Comparison of ENCODE assay signal across 8 cellular contexts in the genomic region with DNA sequence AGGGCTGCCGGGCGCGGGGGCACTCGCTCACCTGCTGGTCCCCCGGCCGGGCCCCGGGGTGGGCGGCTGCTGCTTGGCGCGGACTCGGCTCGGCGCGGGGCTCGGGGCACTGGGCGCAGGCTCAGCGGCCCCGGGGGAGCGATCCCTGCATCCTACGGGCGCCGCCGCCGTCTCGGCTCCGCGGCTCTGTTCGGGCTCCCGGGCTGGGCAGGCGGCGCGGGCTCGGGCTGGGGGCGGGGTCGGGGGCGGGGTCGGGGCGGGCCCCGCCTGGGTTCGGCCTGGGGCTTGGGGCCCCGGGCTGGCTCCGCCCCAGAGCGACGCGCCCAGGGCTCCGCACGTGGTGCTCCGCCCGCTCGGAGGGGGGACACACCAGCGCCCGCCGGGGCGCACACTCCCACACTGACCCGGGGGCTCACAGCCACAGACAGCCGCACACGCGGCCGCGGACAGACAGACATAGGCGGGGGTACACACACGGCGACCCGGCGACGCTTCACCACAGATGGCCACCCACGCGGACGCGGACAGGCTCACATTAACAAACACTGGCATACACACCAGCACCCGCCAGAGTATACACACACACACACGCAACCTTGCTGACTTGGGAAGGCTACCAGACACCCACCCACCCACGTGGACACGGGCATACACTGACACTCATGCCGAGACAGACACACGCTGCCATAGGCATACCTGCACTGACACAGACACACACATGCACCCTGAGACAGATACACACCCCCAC. TPM values are rescaled to one million over a fixed set of nuclear protein-coding genes. Genes with fewer than 3 reads are reported as not detected.
DNase-seq lines count a peak whose midpoint lies in the region; ATAC-seq and TF ChIP-seq lines count a peak whose summit lies in the region.

SCN5A (minus strand) TSS at position 188 of the 748 bp plus-strand sequence. CDS start 16,380 bp downstream, outside the sequence.

- peak; percentile 83 to 94 for TF ChIP-seq POLR2A in heart left ventricle (IDR thresholded peaks at IDR 0.05)

- no peaks in the 10 kb centered on the region for H3K36me3 Mint-ChIP-seq in GM23338 (ENCODE audit: low read depth)

- peaks cover 11% of the 10 kb centered on the region; the same call in 1 of the 2 replicates for H3K4me1 ChIP-seq in GM23338 (ENCODE audit: insufficient read depth)
- no peaks in the 10 kb centered on the region for H3K4me1 ChIP-seq in OCI-LY7 (ENCODE audit: insufficient read depth, low read length, poor library complexity, severe bottlenecking)
- peaks cover 0 to 52% (median 11%) of the 10 kb centered on the region in 12 donors for H3K4me1 ChIP-seq in heart left ventricle
- peaks cover 7% of the 10 kb centered on the region for H3K4me1 ChIP-seq in psoas muscle

- no peaks in the 10 kb centered on the region for H3F3A ChIP-seq in GM23338 (replicated peaks; ENCODE audit: low read depth)

- H3K4me3 Mint-ChIP-seq in GM23338: peak within 1 kb of the TSS; percentile 81

- no peaks in the 10 kb centered on the region for H3K9me3 Mint-ChIP-seq in GM23338

- ATAC-seq in GM23338 (peak; percentile 73), heart left ventricle (peak; percentile 43 to 73 (median 72)), psoas muscle (peak; percentile 72 to 85 (median 81))

- no TSS peak for BruUV-seq in OCI-LY7 (replicated peaks; lab: Mats Ljungman, UMichigan)

- intact Hi-C loops in OCI-LY7 (cut with micrococcal nuclease; ENCODE audit: unreplicated experiment): no loop called here
- intact Hi-C loops in heart left ventricle (cut with DNase I): loop anchor here in 9 of 10 donors (2.0 to 10.0 kb wide), 9 partner anchors 35 to 195 kb away; partner anchors contain the start of gene EXOG (in 5 of the 9)
- intact Hi-C loops in psoas muscle (cut with DNase I): loop anchor here in 1 of 2 donors (2.0 kb wide), 1 partner anchor 129 kb away; no protein-coding TSS in a partner anchor

- no peak within 1 kb of the TSS for H3K27ac Mint-ChIP-seq in GM23338

- H3K4me2 ChIP-seq in GM23338 (peak within 1 kb of the TSS; percentile 95), OCI-LY7 (ENCODE audit: low read length) (peak within 1 kb of the TSS; percentile 16; the same call in 1 of the 2 replicates)

- peaks cover 7% of the 10 kb centered on the region for H3K27me3 Mint-ChIP-seq in GM23338 (ENCODE audit: insufficient read depth, low read depth, poor library complexity)

- POLR2A ChIA-PET in OCI-LY7 (lab: Charles Lee): no interaction called here

- TF ChIP-seq CTCF in GM23338 (conservative IDR thresholded peaks at IDR 0.05; ENCODE audit: low read depth in 2 of 2) (no peak), OCI-LY7 (conservative IDR thresholded peaks at IDR 0.05; ENCODE audit: low read length) (no peak), heart left ventricle (IDR thresholded peaks at IDR 0.05) (no peak), psoas muscle (IDR thresholded peaks at IDR 0.05) (no peak)

- H3K9me3 ChIP-seq in OCI-LY7 (ENCODE audit: low read length) (no peaks in the 10 kb centered on the region), heart left ventricle (no peaks in the 10 kb centered on the region), psoas muscle (no peaks in the 10 kb centered on the region)

- H4K20me1 ChIP-seq in GM23338 (replicated peaks; ENCODE audit: insufficient read depth) (peaks cover 8% of the 10 kb centered on the region), OCI-LY7 (ENCODE audit: insufficient read depth, low read length) (no peaks in the 10 kb centered on the region)

- H3K4me1 Mint-ChIP-seq in GM23338: peaks cover 4% of the 10 kb centered on the region

- H3K9me2 ChIP-seq in GM23338 (ENCODE audit: insufficient read depth): no peaks in the 10 kb centered on the region
- H3K9me2 ChIP-seq in OCI-LY7 (ENCODE audit: insufficient read depth, low read length): no peaks in the 10 kb centered on the region

- peaks cover 5% of the 10 kb centered on the region; the same call in 1 of the 2 replicates for H3K79me2 ChIP-seq in GM23338 (replicated peaks; ENCODE audit: insufficient read depth)
- no peaks in the 10 kb centered on the region for H3K79me2 ChIP-seq in OCI-LY7 (ENCODE audit: insufficient read depth, low read depth, low read length)

- no peak within 1 kb of the TSS for H3K27ac ChIP-seq in GM23338 (ENCODE audit: low read depth)
- no peak within 1 kb of the TSS for H3K27ac ChIP-seq in OCI-LY7 (ENCODE audit: low read depth, low read length, poor library complexity, severe bottlenecking)
- H3K27ac ChIP-seq in heart left ventricle: peak within 1 kb of the TSS; percentile 71 to 98 (median 93)
- H3K27ac ChIP-seq in psoas muscle: no peak within 1 kb of the TSS

- H3K36me3 ChIP-seq in GM23338 (ENCODE audit: insufficient read depth) (no peaks in the 10 kb centered on the region), OCI-LY7 (ENCODE audit: insufficient read depth, low read length) (no peaks in the 10 kb centered on the region), heart left ventricle (no peaks in the 10 kb centered on the region), psoas muscle (ENCODE audit: insufficient read depth in 1 of 2, low read depth in 1 of 2) (no peaks in the 10 kb centered on the region)

- H3K27me3 ChIP-seq in GM23338 (ENCODE audit: insufficient read depth): peaks cover 47% of the 10 kb centered on the region
- peaks cover 0 to 42% (median 12%) of the 10 kb centered on the region in 9 donors for H3K27me3 ChIP-seq in heart left ventricle
- peaks cover 0 to 46% (median 9%) of the 10 kb centered on the region in 3 donors for H3K27me3 ChIP-seq in psoas muscle (ENCODE audit: insufficient read depth in 3 of 3, low read length in 2 of 3)

- 1 to 4% (median 2%) methylated on average over 23 to 76 of the region's 76 CpGs for WGBS in heart left ventricle, 4 donors
- WGBS in psoas muscle, 3 donors: 1 to 6% (median 4%) methylated on average over 25 to 76 of the region's 76 CpGs

- CTCF ChIA-PET in OCI-LY7 (lab: Charles Lee; ENCODE audit: unreplicated experiment): no interaction called here

- H3K4me3 ChIP-seq in GM23338 (peak within 1 kb of the TSS; percentile 87), OCI-LY7 (ENCODE audit: low read depth, low read length, poor library complexity, severe bottlenecking) (no peak within 1 kb of the TSS), heart left ventricle (peak within 1 kb of the TSS; percentile 45 to 86 (median 68)), psoas muscle (peak within 1 kb of the TSS; percentile 66)

- DNase-seq in CMK (ENCODE audit: low read depth): peak; percentile 25
- DNase-seq in GM23338 (ENCODE audit: low spot score): peak; percentile 73
- DNase-seq in OCI-LY7 (ENCODE audit: low spot score): no peak
- DNase-seq in activated gamma-delta T cell treated with Interleukin-2 at 50 U/mL for 16 hours: peak; percentile 33
- peak; percentile 57 to 81 (median 70) for DNase-seq in heart left ventricle
- DNase-seq in psoas muscle: peak; percentile 45 to 59
- DNase-seq in KG1 (lab: John Stamatoyannopoulos, UW): no peak
- DNase-seq in DMS79 treated with DMSO at 0.1 percent for 48 hours (lab: John Stamatoyannopoulos, UW): no peak

- H2AFZ ChIP-seq in GM23338 (peak within 1 kb of the TSS; percentile 81), OCI-LY7 (ENCODE audit: low read length) (no peak within 1 kb of the TSS)

TF ChIP-seq in GM23338, 12 proteins besides CTCF, POLR2A, EP300 and RAD21 (continues in another document):
- TF ChIP-seq ZNF114 (CRISPR knock-in tag; IDR thresholded peaks at IDR 0.05) (no peak), POLR2AphosphoS5 (IDR thresholded peaks at IDR 0.05; ENCODE audit: low read depth) (peak; percentile 67)

RNA-seq across cellular contexts. Expression of gene SCN5A, which starts in this region (rescaled TPM):
- 8.2 and 10.6 TPM in 2 replicates for total RNA-seq in GM23338 (2014; rRNA removed; shearing (Covaris generic))
- polyA plus RNA-seq in GM23338 (2016; fragmentation: Nextera tagmentation; extraction: Ambion mirVana) (8.4 and 10.2 TPM in 2 replicates), heart left ventricle (10 to 100 TPM; 88.4 to 92.5 TPM), psoas muscle (10 to 100 TPM in 1 of 3 donors, under 1 TPM in 2; 0.17 to 12.5 (median 0.20) TPM)
- total RNA-seq in OCI-LY7 (2014; rRNA removed; shearing (Covaris generic)): not detected in 2 replicates
- total RNA-seq in OCI-LY7 (2022) (not detected in 2 replicates), heart left ventricle (100 to 1,000 TPM; 133 to 242 (median 198) TPM), psoas muscle (10 to 100 TPM in 2 of 4 donors, 1 to 10 TPM in 1, under 1 TPM in 1; 0.21 to 34.2 (median 9.5) TPM)

Comparison
In these comparisons a context has a peak if more than half of its experiments do, and no peak if none do; other contexts are left out.
1. DNase-seq: peak in CMK (single experiment), GM23338 (single experiment), activated gamma-delta T cell treated with Interleukin-2 at 50 U/mL for 16 hours (single experiment), heart left ventricle (5 of 5) and psoas muscle (2 of 2); none in OCI-LY7 (single experiment), KG1 (single experiment) and DMS79 treated with DMSO at 0.1 percent for 48 hours (single experiment).
2. H3K27ac ChIP-seq: peak in heart left ventricle (12 of 12); none in GM23338 (single experiment), OCI-LY7 (single experiment) and psoas muscle (single experiment).
3. Peak in every context shown above with its lines, with median percentiles within 50 percentile points of each other: ATAC-seq.